ENCODE assay signal across 10 cellular contexts in genomic region chr12:123427036-123427769, GRCh38. TPM values are rescaled to one million over a fixed set of nuclear protein-coding genes. Genes with fewer than 3 reads are reported as not detected.
DNase-seq lines count a peak whose midpoint lies in the region; ATAC-seq and TF ChIP-seq lines count a peak whose summit lies in the region.
"Had no signal": no experiment of that assay in that cellular context is flagged by ENCODE, and none has a peak within 500 bp of the region (broad histone marks: within the 10 kb centered on the region; RNA-seq: fewer than 3 reads in every experiment).

No MANE protein-coding gene starts in this region.

- no peaks in the 10 kb centered on the region for H3K9me3 ChIP-seq in effector memory CD4-positive, alpha-beta T cell (ENCODE audit: control insufficient read depth, low read length)
- H3K9me3 ChIP-seq in HAP-1 (no peaks in the 10 kb centered on the region), osteoblast (ENCODE audit: low read depth, low read length) (no peaks in the 10 kb centered on the region), SJCRH30 (replicated peaks) (no peaks in the 10 kb centered on the region)

- peaks cover 22% of the 10 kb centered on the region for H3K36me3 ChIP-seq in effector memory CD4-positive, alpha-beta T cell (ENCODE audit: control insufficient read depth, insufficient read depth, low read length)
- H3K36me3 ChIP-seq in HAP-1 (replicated peaks) (peaks cover 4% of the 10 kb centered on the region; the same call in 1 of the 2 replicates), osteoblast (ENCODE audit: insufficient read depth, low read length) (peaks cover 18% of the 10 kb centered on the region), SJCRH30 (no peaks in the 10 kb centered on the region)

- H3K79me2 ChIP-seq in osteoblast (ENCODE audit: insufficient read depth, low read length), result peaks cover 17% of the 10 kb centered on the region

- peaks cover 12% of the 10 kb centered on the region for H3K4me1 ChIP-seq in effector memory CD4-positive, alpha-beta T cell (ENCODE audit: control insufficient read depth, insufficient read depth, low read length, poor library complexity, severe bottlenecking)
- H3K4me1 ChIP-seq in HAP-1 (no peaks in the 10 kb centered on the region), osteoblast (ENCODE audit: insufficient read depth, low read length) (peaks cover 2% of the 10 kb centered on the region), SJCRH30 (no peaks in the 10 kb centered on the region)

- H3K4me2 ChIP-seq in osteoblast (ENCODE audit: insufficient read depth, low read length), result no peak overlapping the region

- H3K4me3 ChIP-seq in effector memory CD4-positive, alpha-beta T cell (ENCODE audit: insufficient read depth, low read depth, low read length, poor library complexity, severe bottlenecking), result no peak overlapping the region
- H3K4me3 ChIP-seq in HAP-1, result no peak overlapping the region
- no peak overlapping the region for H3K4me3 ChIP-seq in osteoblast (ENCODE audit: insufficient read depth, low read length)
- no peak overlapping the region for H3K4me3 ChIP-seq in SJCRH30
- H3K4me3 ChIP-seq: GM23248 had no signal

- H2AFZ ChIP-seq in osteoblast (ENCODE audit: low read length), result no peak overlapping the region
- H2AFZ ChIP-seq: GM23248 had no signal

- H3K27me3 ChIP-seq in effector memory CD4-positive, alpha-beta T cell (replicated peaks; ENCODE audit: control insufficient read depth, insufficient read depth, low read length, poor library complexity, severe bottlenecking), result no peaks in the 10 kb centered on the region
- H3K27me3 ChIP-seq in HAP-1 (ENCODE audit: low read depth), result no peaks in the 10 kb centered on the region
- no peaks in the 10 kb centered on the region for H3K27me3 ChIP-seq in osteoblast (ENCODE audit: insufficient read depth, low read length)
- H3K27me3 ChIP-seq in SJCRH30, result no peaks in the 10 kb centered on the region

- TF ChIP-seq CTCF in osteoblast (IDR thresholded peaks at IDR 0.05; ENCODE audit: extremely low read depth, low read depth, low read length), result no peak

- DNase-seq in effector memory CD4-positive, alpha-beta T cell, result peak; percentile 25 to 36 (median 35)
- DNase-seq in HAP-1 (ENCODE audit: low spot score in 2 of 2) (no peak), osteoblast (ENCODE audit: insufficient read length, low spot score, missing footprints) (no peak), SJCRH30 (no peak), NCI-H82 treated with DMSO at 0.1 percent for 48 hours (lab: John Stamatoyannopoulos, UW; ENCODE audit: unreplicated experiment) (no peak)
- DNase-seq: GM23248, SHP77 had no signal

- H3K27ac ChIP-seq in effector memory CD4-positive, alpha-beta T cell (ENCODE audit: insufficient read depth, low read length, poor library complexity, severe bottlenecking), result peak overlapping the region; percentile 62
- no peak overlapping the region for H3K27ac ChIP-seq in osteoblast (ENCODE audit: low read depth, low read length)
- H3K27ac ChIP-seq in SJCRH30, result no peak overlapping the region
- H3K27ac ChIP-seq: GM23248 had no signal

- in situ Hi-C loops in HAP-1 (cut with MboI; ENCODE audit: low sequenced_read_pairs), result no loop called here

- ATAC-seq in GM18499 (IDR thresholded peaks at IDR 0.05; ENCODE audit: insufficient read depth, unreplicated experiment), result peak; percentile 76
- peak; percentile 87 for ATAC-seq in GM21381 (IDR thresholded peaks at IDR 0.05; ENCODE audit: unreplicated experiment)
- peak; percentile 94 for ATAC-seq in HG03432 (IDR thresholded peaks at IDR 0.05; ENCODE audit: unreplicated experiment)

- no peaks in the 10 kb centered on the region for H4K20me1 ChIP-seq in osteoblast (ENCODE audit: insufficient read depth, low read length)

RNA-seq across cellular contexts. Expression of gene RILPL2, which starts 9.3 kb away (rescaled TPM):
- total RNA-seq in osteoblast, result 5.1 and 5.3 TPM in 2 replicates
- total RNA-seq in SJCRH30 (2014; rRNA removed; shearing (Covaris generic)), result 1.8 and 2.2 TPM in 2 replicates

RNA-seq across cellular contexts. Expression of gene SNRNP35, which starts 30.7 kb away (rescaled TPM):
- 10.3 and 15.6 TPM in 2 replicates for total RNA-seq in osteoblast
- 14.9 and 18.7 TPM in 2 replicates for total RNA-seq in SJCRH30 (2014; rRNA removed; shearing (Covaris generic))

RNA-seq across cellular contexts. Expression of gene KMT5A, which starts 43.3 kb away (rescaled TPM):
- total RNA-seq in osteoblast, result 49.6 and 51.0 TPM in 2 replicates
- total RNA-seq in SJCRH30 (2014; rRNA removed; shearing (Covaris generic)), result 43.6 and 53.5 TPM in 2 replicates

Comparison
In these comparisons a context has a peak if more than half of its experiments do, and no peak if none do; other contexts are left out.
1. DNase-seq: peak in effector memory CD4-positive, alpha-beta T cell (3 of 3); none in HAP-1 (0 of 2), osteoblast (single experiment), SJCRH30 (0 of 2) and NCI-H82 treated with DMSO at 0.1 percent for 48 hours (single experiment).
2. Peak in every context shown above with its lines, with median percentiles within 50 percentile points of each other: ATAC-seq.